In the genomic region with DNA sequence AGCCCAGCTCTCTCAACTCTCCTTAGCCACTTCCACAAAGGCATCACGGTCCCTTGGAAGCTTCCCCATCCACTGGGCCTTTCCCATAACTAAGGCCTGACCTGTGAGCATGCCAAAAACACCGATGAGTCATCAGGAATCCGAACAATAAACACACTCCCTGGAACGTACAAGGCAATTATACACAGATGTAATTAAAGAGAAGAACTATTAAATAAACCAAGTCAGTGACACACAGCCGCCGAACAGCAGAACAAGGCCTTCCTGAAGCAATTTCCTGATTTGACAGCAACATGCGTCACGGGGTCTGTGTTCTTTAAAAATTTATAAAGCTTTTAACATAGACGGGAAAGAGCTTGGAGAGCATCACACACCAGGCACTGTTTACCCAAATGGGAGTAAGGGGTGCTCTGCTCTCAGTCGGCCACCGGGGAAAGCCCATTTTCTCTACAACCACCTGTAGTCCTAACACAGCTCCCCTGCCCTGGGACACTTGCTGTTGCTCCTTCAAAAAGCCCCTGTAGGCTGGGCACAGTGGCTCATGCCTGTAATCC, we compare ENCODE assay signal across 8 cellular contexts. TPM values are rescaled to one million over a fixed set of nuclear protein-coding genes. Genes with fewer than 3 reads are reported as not detected.
DNase-seq lines count a peak whose midpoint lies in the region; ATAC-seq, FAIRE-seq and TF ChIP-seq lines count a peak whose summit lies in the region.

No MANE protein-coding gene starts in this region.

- H3K36me3 ChIP-seq in endothelial cell of umbilical vein (ENCODE audit: control insufficient read depth in 2 of 2, extremely low read depth in 1 of 2, insufficient read depth in 2 of 2, low read length in 2 of 2) (peaks cover 0 to 2% of the 10 kb centered on the region in 2 experiments), Caco-2 (ENCODE audit: control insufficient read depth, insufficient read depth, low read length) (no peaks in the 10 kb centered on the region)

- no peaks in the 10 kb centered on the region for H3K79me2 ChIP-seq in endothelial cell of umbilical vein (ENCODE audit: control insufficient read depth, insufficient read depth, low read length)

- TF ChIP-seq CTCF in endothelial cell of umbilical vein (IDR thresholded peaks at IDR 0.05; ENCODE audit: extremely low read depth in 1 of 2, insufficient read depth in 1 of 2, low read depth in 1 of 2, low read length in 2 of 2) (no peak), Caco-2 (IDR thresholded peaks at IDR 0.05; ENCODE audit: insufficient read depth in 1 of 2, low read depth in 1 of 2, low read length in 1 of 2, severe bottlenecking in 1 of 2, unreplicated experiment in 1 of 2) (no peak)

- ATAC-seq in GM18519 (IDR thresholded peaks at IDR 0.05; ENCODE audit: low FRiP score, unreplicated experiment) (no peak), HG02610 (IDR thresholded peaks at IDR 0.05; ENCODE audit: unreplicated experiment) (no peak)

- BruUV-seq in endothelial cell of umbilical vein (replicated peaks; lab: Mats Ljungman, UMichigan) (no TSS peak), Caco-2 (replicated peaks; lab: Mats Ljungman, UMichigan) (no TSS peak)

- DNase-seq in AG20443 (ENCODE audit: low spot score) (peak; percentile 90), NCI-H2196 (lab: John Stamatoyannopoulos, UW; ENCODE audit: unreplicated experiment) (peak; percentile 67), endothelial cell of umbilical vein (ENCODE audit: low read depth, low spot score) (peak; percentile 100), non-pigmented ciliary epithelial cell (ENCODE audit: low read depth) (peak; percentile 81), AML-193 (lab: John Stamatoyannopoulos, UW) (no peak), Caco-2 (no peak)

- H3K27me3 ChIP-seq in endothelial cell of umbilical vein (ENCODE audit: control insufficient read depth in 2 of 2, insufficient read depth in 2 of 2, low read length in 2 of 2): no peaks in the 10 kb centered on the region
- no peaks in the 10 kb centered on the region for H3K27me3 ChIP-seq in Caco-2 (replicated peaks; ENCODE audit: control insufficient read depth, insufficient read depth, low read length)

- H3K9me3 Mint-ChIP-seq in Caco-2 (ENCODE audit: unreplicated experiment): no peaks in the 10 kb centered on the region

- no peak overlapping the region for H3K27ac Mint-ChIP-seq in Caco-2 (ENCODE audit: unreplicated experiment)

- H3K4me2 ChIP-seq in endothelial cell of umbilical vein (ENCODE audit: insufficient read depth, low read length): peak overlapping the region; percentile 42

- no peak overlapping the region for H3K4me3 Mint-ChIP-seq in Caco-2 (ENCODE audit: unreplicated experiment)

- peak overlapping the region; percentile 96 for H3K27ac ChIP-seq in endothelial cell of umbilical vein (ENCODE audit: insufficient read depth, low read depth, low read length)

- CTCF ChIA-PET in endothelial cell of umbilical vein (lab: Charles Lee) (interaction anchor here (0.5 to 4.8 kb wide), 11 partner anchors 9 to 1105 kb away, joined by 3 to 73 read pairs (median 4); no protein-coding TSS in a partner anchor), Caco-2 (lab: Charles Lee) (no interaction called here)

- no peaks in the 10 kb centered on the region for H3K9me1 ChIP-seq in endothelial cell of umbilical vein (replicated peaks; ENCODE audit: control insufficient read depth, extremely low read depth, insufficient read depth, low read length)

- FAIRE-seq in endothelial cell of umbilical vein (lab: Jason Lieb, UNC): peak; percentile 97

- H4K20me1 ChIP-seq in endothelial cell of umbilical vein (replicated peaks; ENCODE audit: control insufficient read depth, extremely low read depth, insufficient read depth, low read length): no peaks in the 10 kb centered on the region

- peak overlapping the region; percentile 63 for H3K9ac ChIP-seq in endothelial cell of umbilical vein (replicated peaks; ENCODE audit: extremely low read depth, insufficient read depth, low read length)

- intact Hi-C loops in endothelial cell of umbilical vein (cut with micrococcal nuclease) (loop anchor here (1.0 to 2.0 kb wide), 4 partner anchors 19 to 289 kb away; partner anchors contain the start of genes EARS2 and UBFD1), Caco-2 (cut with micrococcal nuclease; ENCODE audit: unreplicated experiment) (no loop called here)

- peaks cover 9% of the 10 kb centered on the region for H3K36me3 Mint-ChIP-seq in Caco-2 (ENCODE audit: insufficient read depth, unreplicated experiment)

- H3K4me3 ChIP-seq in endothelial cell of umbilical vein (replicated peaks in 1 of 3; ENCODE audit: insufficient read depth in 1 of 3, low read depth in 1 of 3, low read length in 3 of 3) (no peak overlapping the region), Caco-2 (ENCODE audit: low read depth, low read length) (no peak overlapping the region)

- H3K4me1 Mint-ChIP-seq in Caco-2 (ENCODE audit: low read depth, unreplicated experiment): no peaks in the 10 kb centered on the region

- H3K27me3 Mint-ChIP-seq in Caco-2 (ENCODE audit: insufficient read depth, unreplicated experiment): no peaks in the 10 kb centered on the region

- TF ChIP-seq POLR2A in endothelial cell of umbilical vein (IDR thresholded peaks at IDR 0.05; ENCODE audit: low read depth, low read length): no peak

- dilution Hi-C loops in endothelial cell of umbilical vein (cut with MboI; ENCODE audit: extremely low pct_ligation_motif_present, low sequenced_read_pairs): no loop called here

- peak overlapping the region; percentile 69 for H2AFZ ChIP-seq in endothelial cell of umbilical vein (ENCODE audit: low read depth, low read length)

- H3K9me3 ChIP-seq in endothelial cell of umbilical vein (replicated peaks; ENCODE audit: control insufficient read depth, insufficient read depth, low read length) (no peaks in the 10 kb centered on the region), Caco-2 (no peaks in the 10 kb centered on the region)

- POLR2A ChIA-PET in endothelial cell of umbilical vein (lab: Charles Lee) (interaction anchor here (0.7 to 0.9 kb wide), 2 partner anchors 12 to 331 kb away, joined by 3 to 6 read pairs; no protein-coding TSS in a partner anchor), Caco-2 (lab: Charles Lee) (no interaction called here)

- peaks cover 24% of the 10 kb centered on the region for H3K4me1 ChIP-seq in endothelial cell of umbilical vein (ENCODE audit: control insufficient read depth, extremely low read depth, insufficient read depth, low read length)
- H3K4me1 ChIP-seq in Caco-2: no peaks in the 10 kb centered on the region

TF ChIP-seq in endothelial cell of umbilical vein, 7 proteins besides CTCF, POLR2A, EP300 and RAD21:
- TF ChIP-seq POLR2AphosphoS5 (IDR thresholded peaks at IDR 0.05; ENCODE audit: insufficient read depth, low read depth, low read length): peak; percentile 63
- peak; percentile 99 for TF ChIP-seq JUN (IDR thresholded peaks at IDR 0.05; ENCODE audit: borderline replicate concordance, insufficient read depth, insufficient read length, low read depth)
- no peak for TF ChIP-seq EZH2 (IDR thresholded peaks at IDR 0.05; ENCODE audit: borderline replicate concordance, low read depth, low read length, severe bottlenecking)
- TF ChIP-seq MAX (IDR thresholded peaks at IDR 0.05; ENCODE audit: insufficient read depth, insufficient read length): no peak
- TF ChIP-seq FOS (IDR thresholded peaks at IDR 0.05; ENCODE audit: borderline replicate concordance, insufficient read depth, low read length): peak; percentile 99

RNA-seq across cellular contexts. Expression of gene COG7, which starts 29.4 kb away (rescaled TPM):
- total RNA-seq in endothelial cell of umbilical vein (20.7 and 24.1 TPM in 2 replicates), Caco-2 (2022) (12.0 and 12.4 TPM in 2 replicates)
- polyA plus RNA-seq in endothelial cell of umbilical vein: 42.0 and 52.4 TPM in 2 replicates
- 23.1 and 25.9 TPM in 2 replicates for polyA plus RNA-seq in endothelial cell of umbilical vein (2011; cell fraction: cytosol; rRNA removed)
- polyA plus RNA-seq in endothelial cell of umbilical vein (2011; cell fraction: nucleus; rRNA removed): 53.7 and 64.6 TPM in 2 replicates
- 13.9 and 16.9 TPM in 2 replicates for polyA plus RNA-seq in endothelial cell of umbilical vein (2012)
- polyA minus RNA-seq in endothelial cell of umbilical vein: 37.1 and 37.8 TPM in 2 replicates
- 12.0 TPM for polyA minus RNA-seq in endothelial cell of umbilical vein (2011; cell fraction: cytosol; rRNA and poly(A)+ RNA removed)
- 33.8 and 40.0 TPM in 2 replicates for polyA minus RNA-seq in endothelial cell of umbilical vein (2011; cell fraction: nucleus; rRNA and poly(A)+ RNA removed)

Comparison
In these comparisons a context has a peak if more than half of its experiments do, and no peak if none do; other contexts are left out.
1. DNase-seq: peak in AG20443 (single experiment), NCI-H2196 (single experiment), endothelial cell of umbilical vein (single experiment) and non-pigmented ciliary epithelial cell (single experiment); none in AML-193 (0 of 2) and Caco-2 (0 of 2).